1 cellular context compared by ENCODE assay signal in genomic region chr18:54416459-54416858, GRCh38.
TF ChIP-seq lines count a peak whose summit lies in the region.

No MANE protein-coding gene starts in this region.

TF ChIP-seq in HepG2, 621 proteins besides CTCF, POLR2A, EP300 and RAD21:
- TF ChIP-seq MED13 (CRISPR knock-in tag; IDR thresholded peaks at IDR 0.05), result no peak
- no peak for TF ChIP-seq MXI1 (IDR thresholded peaks at IDR 0.05; ENCODE audit: borderline replicate concordance, low read depth, low read length)
- no peak for TF ChIP-seq HNRNPK (IDR thresholded peaks at IDR 0.05; ENCODE audit: low read depth, low read length, poor library complexity, severe bottlenecking)
- no peak for TF ChIP-seq DPF2 (CRISPR knock-in tag; IDR thresholded peaks at IDR 0.05; ENCODE audit: borderline replicate concordance, low read depth)
- no peak for TF ChIP-seq GLMP (CRISPR knock-in tag; IDR thresholded peaks at IDR 0.05; ENCODE audit: borderline replicate concordance)
TF ChIP-seq in HepG2: peak in this region for 0.
